In the genomic region with DNA sequence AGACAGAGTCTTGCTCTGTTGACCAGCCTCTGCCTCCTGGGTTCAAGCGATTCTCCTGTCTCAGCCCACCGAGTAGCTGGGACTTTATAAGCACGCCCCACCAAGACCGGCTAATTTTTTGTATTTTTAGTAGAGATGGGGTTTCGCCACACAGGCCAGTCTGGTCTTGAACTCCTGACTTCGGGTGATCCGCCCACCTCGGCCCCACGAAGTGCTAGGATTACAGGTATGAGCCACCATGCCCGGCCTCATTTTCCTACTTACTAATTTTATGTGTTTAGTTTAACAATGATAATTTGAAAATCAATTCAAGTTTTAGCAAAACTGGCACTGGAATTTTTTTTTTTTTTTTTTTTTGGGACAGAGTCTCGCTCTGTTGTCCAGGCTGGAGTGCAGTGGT, we compare ENCODE assay signal across 16 cellular contexts.
DNase-seq lines count a peak whose midpoint lies in the region; ATAC-seq and TF ChIP-seq lines count a peak whose summit lies in the region.
"Had no signal": no experiment of that assay in that cellular context is flagged by ENCODE, and none has a peak within 500 bp of the region (broad histone marks: within the 10 kb centered on the region; RNA-seq: fewer than 3 reads in every experiment).

No MANE protein-coding gene starts in this region.

- TF ChIP-seq POLR2A in stomach (IDR thresholded peaks at IDR 0.05), result no peak

- H3K18ac ChIP-seq in mesenchymal stem cell (ENCODE audit: low read depth in 1 of 2, low read length in 2 of 2), result no peak overlapping the region

- H3K4ac ChIP-seq in mesenchymal stem cell (ENCODE audit: low read depth in 1 of 2, low read length in 2 of 2), result no peak overlapping the region

- ATAC-seq in esophagus mucosa, result no peak
- ATAC-seq: Panc1 had no signal

- intact Hi-C loops in OCI-LY7 (cut with micrococcal nuclease; ENCODE audit: unreplicated experiment) (no loop called here), stomach (cut with DNase I; ENCODE audit: low total_unique reads) (no loop called here)

- no peaks in the 10 kb centered on the region for H3K9me3 ChIP-seq in GM23248 (ENCODE audit: low read depth)
- H3K9me3 ChIP-seq in OCI-LY7 (ENCODE audit: low read length), result no peaks in the 10 kb centered on the region
- no peaks in the 10 kb centered on the region for H3K9me3 ChIP-seq in mesenchymal stem cell (ENCODE audit: control insufficient read depth, low read length)
- H3K9me3 ChIP-seq in stomach, result no peaks in the 10 kb centered on the region

- no peak overlapping the region for H2BK15ac ChIP-seq in mesenchymal stem cell (ENCODE audit: low read depth, poor library complexity, severe bottlenecking)

- H4K91ac ChIP-seq in mesenchymal stem cell (ENCODE audit: low read length), result no peak overlapping the region

- no peak overlapping the region for H3K23ac ChIP-seq in mesenchymal stem cell (ENCODE audit: low read length in 2 of 2)

- no peak for TF ChIP-seq CTCF in OCI-LY7 (conservative IDR thresholded peaks at IDR 0.05; ENCODE audit: low read length)
- no peak for TF ChIP-seq CTCF in stomach (IDR thresholded peaks at IDR 0.05)

- H3K4me1 ChIP-seq in GM23248 (ENCODE audit: insufficient read depth), result peaks cover 36% of the 10 kb centered on the region
- H3K4me1 ChIP-seq in OCI-LY7 (ENCODE audit: insufficient read depth, low read length, poor library complexity, severe bottlenecking), result peaks cover 18% of the 10 kb centered on the region
- H3K4me1 ChIP-seq in mesenchymal stem cell (ENCODE audit: control insufficient read depth, insufficient read depth, low read depth, low read length), result peaks cover 5% of the 10 kb centered on the region
- H3K4me1 ChIP-seq in stomach, result peaks cover 0 to 39% (median 15%) of the 10 kb centered on the region in 4 donors

- H2BK12ac ChIP-seq in mesenchymal stem cell (ENCODE audit: low read length in 2 of 2), result no peak overlapping the region

- POLR2A ChIA-PET in OCI-LY7 (lab: Charles Lee), result interaction anchor here (0.6 to 0.9 kb wide), 5 partner anchors 21 to 934 kb away, joined by 3 to 6 read pairs (median 3); a partner anchor contains a TSS

- no peak overlapping the region for H3K9ac ChIP-seq in GM23248
- H3K9ac ChIP-seq in mesenchymal stem cell (ENCODE audit: low read length), result no peak overlapping the region

- H3K36me3 ChIP-seq in GM23248 (ENCODE audit: low read depth), result 0 out of 2 replicates have a peak, but pooled peaks cover 6% of the 10 kb centered on the region
- H3K36me3 ChIP-seq in OCI-LY7 (ENCODE audit: insufficient read depth, low read length), result peaks cover 6% of the 10 kb centered on the region
- peaks cover 5 to 23% of the 10 kb centered on the region in 2 experiments for H3K36me3 ChIP-seq in mesenchymal stem cell (ENCODE audit: control insufficient read depth in 1 of 2, insufficient read depth in 2 of 2, low read depth in 1 of 2, low read length in 2 of 2)
- peaks cover 0 to 34% (median 14%) of the 10 kb centered on the region in 4 donors for H3K36me3 ChIP-seq in stomach

- TF ChIP-seq EP300 in stomach (IDR thresholded peaks at IDR 0.05), result no peak

- peaks cover 19% of the 10 kb centered on the region for H3K79me2 ChIP-seq in GM23248 (ENCODE audit: insufficient read depth)
- no peaks in the 10 kb centered on the region for H3K79me2 ChIP-seq in OCI-LY7 (ENCODE audit: insufficient read depth, low read depth, low read length)

- H4K20me1 ChIP-seq in GM23248 (ENCODE audit: insufficient read depth), result no peaks in the 10 kb centered on the region
- H4K20me1 ChIP-seq in OCI-LY7 (ENCODE audit: insufficient read depth, low read length), result no peaks in the 10 kb centered on the region

- peaks cover 12% of the 10 kb centered on the region for H3K79me1 ChIP-seq in mesenchymal stem cell (replicated peaks; ENCODE audit: low read length, poor library complexity, severe bottlenecking)

- no peak overlapping the region for H2BK120ac ChIP-seq in mesenchymal stem cell (ENCODE audit: low read depth, low read length)

- H3K27me3 ChIP-seq in GM23248 (replicated peaks; ENCODE audit: insufficient read depth) (no peaks in the 10 kb centered on the region), mesenchymal stem cell (ENCODE audit: control insufficient read depth in 1 of 2, insufficient read depth in 1 of 2, low read length in 2 of 2) (no peaks in the 10 kb centered on the region), stomach (no peaks in the 10 kb centered on the region)

- DNase-seq in GM23248 (no peak), OCI-LY7 (ENCODE audit: low spot score) (no peak), mesenchymal stem cell (no peak), stomach (no peak), HK-2 (ENCODE audit: unreplicated experiment) (no peak)
- no peak for DNase-seq in central memory CD4-positive, alpha-beta T cell
- DNase-seq: C1 segment of cervical spinal cord; CD8-positive, alpha-beta memory T cell; DMS79; NCI-H1436; NCI-H1930; NCI-H226; NCI-H524 treated with DMSO at 0.1 percent for 48 hours had no signal

- no peak overlapping the region for H2AK5ac ChIP-seq in mesenchymal stem cell (ENCODE audit: low read length, severe bottlenecking)

- CTCF ChIA-PET in OCI-LY7 (lab: Charles Lee; ENCODE audit: unreplicated experiment), result no interaction called here

- H3K9me2 ChIP-seq in GM23248 (ENCODE audit: insufficient read depth) (no peaks in the 10 kb centered on the region), OCI-LY7 (ENCODE audit: insufficient read depth, low read length) (no peaks in the 10 kb centered on the region)

- H3K27ac ChIP-seq in GM23248 (peak overlapping the region; percentile 62), OCI-LY7 (ENCODE audit: low read depth, low read length, poor library complexity, severe bottlenecking) (peak overlapping the region; percentile 79), mesenchymal stem cell (ENCODE audit: low read length, poor library complexity, severe bottlenecking) (no peak overlapping the region), stomach (peak overlapping the region in 3 of 5 donors; percentile 0 to 55 (median 48))
- H3K27ac ChIP-seq: HL-60 had no signal

- H3K14ac ChIP-seq in mesenchymal stem cell (ENCODE audit: low read length in 2 of 2), result no peak overlapping the region

- H3K4me2 ChIP-seq in GM23248 (ENCODE audit: unreplicated experiment), result peak overlapping the region; percentile 13
- H3K4me2 ChIP-seq in OCI-LY7 (ENCODE audit: low read length), result peak overlapping the region; percentile 70
- no peak overlapping the region for H3K4me2 ChIP-seq in mesenchymal stem cell (ENCODE audit: low read length, poor library complexity, severe bottlenecking)

- H3F3A ChIP-seq in GM23248 (ENCODE audit: insufficient read depth), result peaks cover 35% of the 10 kb centered on the region

- 97 to 98% methylated on average over 11 of the region's 11 CpGs for WGBS in GM23248 (ENCODE audit: low coverage in 1 of 2, low lambda C conversion rate in 2 of 2, missing lambda C conversion rate in 2 of 2), 2 experiments
- 95% methylated on average over 3 of the region's 11 CpGs for WGBS in mesenchymal stem cell
- 96 to 98% (median 96%) methylated on average over 11 of the region's 11 CpGs for WGBS in stomach, 5 donors

- in situ Hi-C loops in GM23248 (cut with MboI), result loop anchor here (25.0 kb wide), 1 partner anchor 753 kb away; a partner anchor contains a TSS

- H2AFZ ChIP-seq in GM23248 (no peak overlapping the region), OCI-LY7 (ENCODE audit: low read length) (no peak overlapping the region; the same call in 1 of the 2 replicates), mesenchymal stem cell (ENCODE audit: low read depth, low read length) (no peak overlapping the region)

- H4K8ac ChIP-seq in mesenchymal stem cell (ENCODE audit: low read length), result peak overlapping the region; percentile 41

- BruUV-seq in OCI-LY7 (replicated peaks; lab: Mats Ljungman, UMichigan), result no TSS peak

- H2BK5ac ChIP-seq in mesenchymal stem cell (ENCODE audit: low read depth, low read length, poor library complexity, severe bottlenecking), result no peak overlapping the region

- H3K4me3 ChIP-seq in GM23248 (no peak overlapping the region), OCI-LY7 (ENCODE audit: low read depth, low read length, poor library complexity, severe bottlenecking) (peak overlapping the region; percentile 41), mesenchymal stem cell (ENCODE audit: insufficient read depth in 1 of 2, low read depth in 1 of 2, low read length in 2 of 2) (no peak overlapping the region), stomach (no peak overlapping the region)
